Comparison of ENCODE assay signal across 8 cellular contexts in genomic region chr16:3235856-3236669, GRCh38. TPM values are rescaled to one million over a fixed set of nuclear protein-coding genes. Genes with fewer than 3 reads are reported as not detected.
A peak's percentile ranks its signal among the peaks of the same experiment; 100 is the strongest.
DNase-seq lines count a peak whose midpoint lies in the region; ATAC-seq lines count a peak whose summit lies in the region.
"Had no signal": no experiment of that assay in that cellular context is flagged by ENCODE, and none has a peak within 500 bp of the region (broad histone marks: within the 10 kb centered on the region; RNA-seq: fewer than 3 reads in every experiment).

No MANE protein-coding gene starts in this region.

- peak overlapping the region; percentile 8 for H3K4me3 ChIP-seq in iPS-15b (ENCODE audit: low read depth, low read length)

- H3K36me3 ChIP-seq in iPS-15b (ENCODE audit: control insufficient read depth, insufficient read depth, low read length) = peaks cover 9% of the 10 kb centered on the region

- H3K27me3 ChIP-seq in iPS-15b (ENCODE audit: control insufficient read depth, insufficient read depth, low read length) = no peaks in the 10 kb centered on the region

- H3K9me3 ChIP-seq in iPS-15b (ENCODE audit: control insufficient read depth, insufficient read depth, low read length) = no peaks in the 10 kb centered on the region

- ATAC-seq in stimulated activated naive CD8-positive, alpha-beta T cell treated with anti-CD3 and anti-CD28 coated beads, Interleukin-15, Interleukin-2, amounts not matched to agents 100 U/mL and 50 U/mL, for 24 hours = no peak
- no peak for ATAC-seq in HG02852 (IDR thresholded peaks at IDR 0.05; ENCODE audit: unreplicated experiment)

- DNase-seq in NCI-H82 (lab: John Stamatoyannopoulos, UW) = peak; percentile 84
- peak; percentile 16 for DNase-seq in activated T-cell treated with anti-CD3 and anti-CD28 coated beads for 4 hours
- peak; percentile 26 for DNase-seq in stimulated activated naive CD8-positive, alpha-beta T cell treated with anti-CD3 and anti-CD28 coated beads, Interleukin-15, Interleukin-2, amounts not matched to agents 100 U/mL and 50 U/mL, for 24 hours
- DNase-seq in A172 (ENCODE audit: low spot score) = no peak
- DNase-seq in EL = no peak

- H3K4me1 ChIP-seq in iPS-15b (ENCODE audit: control insufficient read depth, insufficient read depth, low read length) = peaks cover 2% of the 10 kb centered on the region

- no peak overlapping the region for H3K9ac ChIP-seq in iPS-15b (ENCODE audit: low read depth, low read length)

RNA-seq across cellular contexts. Expression of gene ZNF200, which starts 1.1 kb away (rescaled TPM):
- 14.6 and 17.2 TPM in 2 replicates for total RNA-seq in A172 (2014; rRNA removed; shearing (Covaris generic))

RNA-seq across cellular contexts. Expression of gene MEFV, which starts 20.4 kb away (rescaled TPM):
- total RNA-seq in A172 (2014; rRNA removed; shearing (Covaris generic)) = 0.29 TPM in 1 of 2 replicates, not detected in the other

RNA-seq across cellular contexts. Expression of gene ZNF263, which starts 47.2 kb away (rescaled TPM):
- total RNA-seq in A172 (2014; rRNA removed; shearing (Covaris generic)) = 37.0 and 63.5 TPM in 2 replicates

RNA-seq across cellular contexts. Expression of gene OR1F1, which starts 48.1 kb away (rescaled TPM):
- not detected in 2 replicates for total RNA-seq in A172 (2014; rRNA removed; shearing (Covaris generic))
- total RNA-seq: activated CD8-positive, alpha-beta memory T cell treated with anti-CD3 and anti-CD28 coated beads for 36 hours had no signal

Comparison
In these comparisons a context has a peak if more than half of its experiments do, and no peak if none do; other contexts are left out.
1. DNase-seq: peak in NCI-H82 (single experiment), activated T-cell treated with anti-CD3 and anti-CD28 coated beads for 4 hours (single experiment) and stimulated activated naive CD8-positive, alpha-beta T cell treated with anti-CD3 and anti-CD28 coated beads, Interleukin-15, Interleukin-2, amounts not matched to agents 100 U/mL and 50 U/mL, for 24 hours (single experiment); none in A172 (single experiment) and EL (single experiment).